Comparison of ENCODE assay signal across 14 cellular contexts in genomic region chr7:27103489-27104226, GRCh38. TPM values are rescaled to one million over a fixed set of nuclear protein-coding genes. Genes with fewer than 3 reads are reported as not detected.
DNase-seq lines count a peak whose midpoint lies in the region; ATAC-seq and TF ChIP-seq lines count a peak whose summit lies in the region.
"Had no signal": no experiment of that assay in that cellular context is flagged by ENCODE, and none has a peak within 500 bp of the region (broad histone marks: within the 10 kb centered on the region; RNA-seq: fewer than 3 reads in every experiment).

No MANE protein-coding gene starts in this region.

- no peaks in the 10 kb centered on the region for H3K9me3 ChIP-seq in right atrium auricular region
- H3K9me3 ChIP-seq in heart right ventricle = no peaks in the 10 kb centered on the region
- no peaks in the 10 kb centered on the region for H3K9me3 ChIP-seq in esophagus (ENCODE audit: control insufficient read depth in 2 of 2, insufficient read depth in 1 of 2, low read depth in 1 of 2, low read length in 1 of 2)
- H3K9me3 ChIP-seq in aorta (ENCODE audit: control insufficient read depth, low read length) = no peaks in the 10 kb centered on the region
- H3K9me3 ChIP-seq: A549 had no signal

- ATAC-seq in heart right ventricle (no peak), aorta (ENCODE audit: low FRiP score) (no peak), GM18861 (IDR thresholded peaks at IDR 0.05; ENCODE audit: unreplicated experiment) (no peak)
- no peak for ATAC-seq in activated naive CD8-positive, alpha-beta T cell treated with anti-CD3 and anti-CD28 coated beads, Interleukin-2, amount 50 U/mL, for 24 hours
- no peak for ATAC-seq in activated CD8-positive, alpha-beta T cell treated with anti-CD3 and anti-CD28 coated beads, Interleukin-2, amount 10 ng/mL, durations not matched to agents 7 days and 5 days
- ATAC-seq: A549 had no signal

- POLR2A ChIA-PET in activated CD8-positive, alpha-beta T cell treated with anti-CD3 and anti-CD28 coated beads, Interleukin-2, amount 10 ng/mL, durations not matched to agents 7 days and 5 days (lab: Charles Lee) = no interaction called here

- peaks cover 56% of the 10 kb centered on the region for H3K36me3 Mint-ChIP-seq in nephron progenitor cell (ENCODE audit: low read depth)
- peaks cover 6% of the 10 kb centered on the region for H3K36me3 Mint-ChIP-seq in activated naive CD8-positive, alpha-beta T cell treated with anti-CD3 and anti-CD28 coated beads, Interleukin-2, amount 50 U/mL, for 24 hours (ENCODE audit: low read depth)
- peaks cover 6% of the 10 kb centered on the region for H3K36me3 Mint-ChIP-seq in activated CD8-positive, alpha-beta T cell treated with anti-CD3 and anti-CD28 coated beads, Interleukin-2, amount 10 ng/mL, durations not matched to agents 7 days and 5 days (ENCODE audit: low read depth)

- no peak for TF ChIP-seq CTCF in right atrium auricular region (IDR thresholded peaks at IDR 0.05)
- TF ChIP-seq CTCF in heart right ventricle (IDR thresholded peaks at IDR 0.05) = no peak
- no peak for TF ChIP-seq CTCF in nephron progenitor cell (IDR thresholded peaks at IDR 0.05)

- DNase-seq in right atrium auricular region (ENCODE audit: low spot score) (no peak), heart right ventricle (no peak), nephron progenitor cell (peak; percentile 65), aorta (peak in 1 of 2 donors; percentile 50)
- no peak for DNase-seq in activated naive CD8-positive, alpha-beta T cell treated with anti-CD3 and anti-CD28 coated beads, Interleukin-2, amount 50 U/mL, for 24 hours
- DNase-seq in activated CD8-positive, alpha-beta T cell treated with anti-CD3 and anti-CD28 coated beads, Interleukin-2, amount 10 ng/mL, durations not matched to agents 7 days and 5 days = no peak
- DNase-seq: activated CD4-positive, CD25-positive, alpha-beta regulatory T cell; activated naive CD4-positive, alpha-beta T cell treated with Interleukin-2 at 50 U/mL for 16 hours; NCI-H2029 had no signal

- H3K4me1 ChIP-seq in right atrium auricular region (peaks cover 0 to 29% of the 10 kb centered on the region in 2 donors), heart right ventricle (peaks cover 0 to 56% (median 12%) of the 10 kb centered on the region in 9 donors), esophagus (ENCODE audit: control insufficient read depth in 2 of 2, insufficient read depth in 2 of 2, low read length in 1 of 2) (peaks cover 0 to 2% of the 10 kb centered on the region in 2 donors), aorta (ENCODE audit: control insufficient read depth in 1 of 2, insufficient read depth in 2 of 2, low read length in 2 of 2) (no peaks in the 10 kb centered on the region)
- H3K4me1 ChIP-seq: A549 had no signal

- peak overlapping the region; percentile 100 for H3K27ac Mint-ChIP-seq in nephron progenitor cell
- no peak overlapping the region for H3K27ac Mint-ChIP-seq in activated naive CD8-positive, alpha-beta T cell treated with anti-CD3 and anti-CD28 coated beads, Interleukin-2, amount 50 U/mL, for 24 hours
- no peak overlapping the region for H3K27ac Mint-ChIP-seq in activated CD8-positive, alpha-beta T cell treated with anti-CD3 and anti-CD28 coated beads, Interleukin-2, amount 10 ng/mL, durations not matched to agents 7 days and 5 days

- 6 to 9% methylated on average over 35 of the region's 35 CpGs for WGBS in heart right ventricle, 2 donors
- WGBS in esophagus, 2 donors = 14 to 19% methylated on average over 35 of the region's 35 CpGs
- WGBS in aorta, 2 donors = 10 to 13% methylated on average over 35 of the region's 35 CpGs

- no peaks in the 10 kb centered on the region for H3K9me3 Mint-ChIP-seq in nephron progenitor cell
- H3K9me3 Mint-ChIP-seq in activated naive CD8-positive, alpha-beta T cell treated with anti-CD3 and anti-CD28 coated beads, Interleukin-2, amount 50 U/mL, for 24 hours = no peaks in the 10 kb centered on the region
- H3K9me3 Mint-ChIP-seq in activated CD8-positive, alpha-beta T cell treated with anti-CD3 and anti-CD28 coated beads, Interleukin-2, amount 10 ng/mL, durations not matched to agents 7 days and 5 days (ENCODE audit: insufficient read depth) = no peaks in the 10 kb centered on the region

- peak overlapping the region; percentile 19 to 32 for H3K4me3 ChIP-seq in right atrium auricular region
- peak overlapping the region in 5 of 10 donors; percentile 8 to 40 (median 22) for H3K4me3 ChIP-seq in heart right ventricle
- H3K4me3 ChIP-seq in esophagus (ENCODE audit: low read depth in 1 of 2, low read length in 2 of 2) = peak overlapping the region; percentile 34 to 75
- H3K4me3 ChIP-seq in aorta (ENCODE audit: low read length in 2 of 2) = peak overlapping the region; percentile 24 to 78
- H3K4me3 ChIP-seq: A549, lung had no signal

- H3K4me1 Mint-ChIP-seq in nephron progenitor cell = peaks cover 89% of the 10 kb centered on the region
- H3K4me1 Mint-ChIP-seq in activated naive CD8-positive, alpha-beta T cell treated with anti-CD3 and anti-CD28 coated beads, Interleukin-2, amount 50 U/mL, for 24 hours = peaks cover 12% of the 10 kb centered on the region
- peaks cover 8% of the 10 kb centered on the region for H3K4me1 Mint-ChIP-seq in activated CD8-positive, alpha-beta T cell treated with anti-CD3 and anti-CD28 coated beads, Interleukin-2, amount 10 ng/mL, durations not matched to agents 7 days and 5 days (ENCODE audit: low read depth)

- peak overlapping the region; percentile 39 to 55 for H3K27ac ChIP-seq in right atrium auricular region
- H3K27ac ChIP-seq in heart right ventricle = peak overlapping the region in 3 of 10 donors; percentile 31 to 64 (median 60)
- H3K27ac ChIP-seq in esophagus (ENCODE audit: low read depth in 2 of 2, low read length in 1 of 2) = peak overlapping the region; percentile 92 to 93
- peak overlapping the region; percentile 87 to 100 for H3K27ac ChIP-seq in aorta (ENCODE audit: low read depth in 1 of 2, low read length in 2 of 2)
- H3K27ac ChIP-seq: A549, epithelial cell of prostate had no signal

- H3K36me3 ChIP-seq in right atrium auricular region (no peaks in the 10 kb centered on the region), heart right ventricle (no peaks in the 10 kb centered on the region), esophagus (ENCODE audit: control insufficient read depth in 2 of 2, insufficient read depth in 2 of 2, low read length in 1 of 2) (no peaks in the 10 kb centered on the region), aorta (ENCODE audit: control insufficient read depth in 1 of 2, insufficient read depth in 2 of 2, low read length in 1 of 2) (no peaks in the 10 kb centered on the region)

- intact Hi-C loops in heart right ventricle (cut with DNase I) = no loop called here
- intact Hi-C loops in aorta (cut with DNase I) = loop anchor here in 1 of 2 donors (5.0 kb wide), 1 partner anchor 241 kb away; the partner anchor contains the start of gene SKAP2

- H3K27me3 ChIP-seq in right atrium auricular region = peaks cover 22 to 67% of the 10 kb centered on the region in 2 donors
- H3K27me3 ChIP-seq in heart right ventricle = peaks cover 33 to 100% (median 100%) of the 10 kb centered on the region in 7 donors
- H3K27me3 ChIP-seq in esophagus (ENCODE audit: control insufficient read depth in 1 of 2, insufficient read depth in 2 of 2, low read length in 2 of 2) = no peaks in the 10 kb centered on the region
- H3K27me3 ChIP-seq in aorta (ENCODE audit: control insufficient read depth in 1 of 2, insufficient read depth in 2 of 2, low read length in 1 of 2) = no peaks in the 10 kb centered on the region

- H3K27me3 Mint-ChIP-seq in nephron progenitor cell (ENCODE audit: low read depth, poor library complexity) = no peaks in the 10 kb centered on the region
- peaks cover 62% of the 10 kb centered on the region for H3K27me3 Mint-ChIP-seq in activated naive CD8-positive, alpha-beta T cell treated with anti-CD3 and anti-CD28 coated beads, Interleukin-2, amount 50 U/mL, for 24 hours
- peaks cover 57% of the 10 kb centered on the region for H3K27me3 Mint-ChIP-seq in activated CD8-positive, alpha-beta T cell treated with anti-CD3 and anti-CD28 coated beads, Interleukin-2, amount 10 ng/mL, durations not matched to agents 7 days and 5 days (ENCODE audit: low read depth)

- H3K4me3 Mint-ChIP-seq in nephron progenitor cell = peak overlapping the region; percentile 99
- H3K4me3 Mint-ChIP-seq in activated naive CD8-positive, alpha-beta T cell treated with anti-CD3 and anti-CD28 coated beads, Interleukin-2, amount 50 U/mL, for 24 hours = no peak overlapping the region
- H3K4me3 Mint-ChIP-seq in activated CD8-positive, alpha-beta T cell treated with anti-CD3 and anti-CD28 coated beads, Interleukin-2, amount 10 ng/mL, durations not matched to agents 7 days and 5 days = no peak overlapping the region

- CTCF ChIA-PET in activated CD8-positive, alpha-beta T cell treated with anti-CD3 and anti-CD28 coated beads, Interleukin-2, amount 10 ng/mL, durations not matched to agents 7 days and 5 days (lab: Charles Lee) = no interaction called here

RNA-seq across cellular contexts. Expression of gene HOXA2, which starts 1.2 kb away (rescaled TPM):
- total RNA-seq in right atrium auricular region (under 1 TPM; 0.16 to 0.33 TPM), heart right ventricle (under 1 TPM in 2 of 10 donors, not detected in 8; 0.15 to 0.23 TPM), aorta (1 to 10 TPM; 1.6 to 4.7 TPM)
- polyA plus RNA-seq in heart right ventricle (under 1 TPM; 0.10 to 0.22 TPM), esophagus (1 to 10 TPM; 1.8 to 2.3 TPM), aorta (1 to 10 TPM; 2.3 to 3.6 TPM)
- total RNA-seq in activated CD8-positive, alpha-beta T cell treated with anti-CD3 and anti-CD28 coated beads, Interleukin-2, amount 10 ng/mL, durations not matched to agents 7 days and 5 days = not detected

RNA-seq across cellular contexts. Expression of gene HOXA1, which starts 7.9 kb away (rescaled TPM):
- under 1 TPM in 1 of 2 donors, not detected in 1; 0.20 TPM for total RNA-seq in right atrium auricular region
- total RNA-seq in heart right ventricle = under 1 TPM in 2 of 10 donors, not detected in 8; 0.15 to 0.37 TPM
- under 1 TPM in 1 of 2 donors, not detected in 1; 0.07 TPM for polyA plus RNA-seq in heart right ventricle
- polyA plus RNA-seq in esophagus = 1 to 10 TPM; 1.5 to 2.1 TPM
- 1 to 10 TPM; 1.3 to 1.6 TPM for total RNA-seq in aorta
- under 1 TPM; 0.59 to 0.88 TPM for polyA plus RNA-seq in aorta
- total RNA-seq in activated CD8-positive, alpha-beta T cell treated with anti-CD3 and anti-CD28 coated beads, Interleukin-2, amount 10 ng/mL, durations not matched to agents 7 days and 5 days = under 1 TPM; 0.89 to 0.92 TPM

RNA-seq across cellular contexts. Expression of gene HOXA4, which starts 26.9 kb away (rescaled TPM):
- total RNA-seq in right atrium auricular region (1 to 10 TPM in 1 of 2 donors, under 1 TPM in 1; 0.59 to 1.2 TPM), heart right ventricle (1 to 10 TPM in 1 of 10 donors, under 1 TPM in 5, not detected in 4; 0.20 to 1.1 (median 0.48) TPM), aorta (10 to 100 TPM in 1 of 2 donors, 1 to 10 TPM in 1; 5.6 to 11.6 TPM)
- polyA plus RNA-seq in heart right ventricle (1 to 10 TPM in 1 of 2 donors, under 1 TPM in 1; 0.59 to 1.2 TPM), esophagus (1 to 10 TPM; 7.6 to 8.6 TPM), aorta (10 to 100 TPM in 1 of 2 donors, 1 to 10 TPM in 1; 2.6 to 10.1 TPM)
- not detected for total RNA-seq in activated CD8-positive, alpha-beta T cell treated with anti-CD3 and anti-CD28 coated beads, Interleukin-2, amount 10 ng/mL, durations not matched to agents 7 days and 5 days

RNA-seq across cellular contexts. Expression of gene HOXA5, which starts 39.8 kb away (rescaled TPM):
- total RNA-seq in right atrium auricular region = under 1 TPM; 0.24 to 0.96 TPM
- total RNA-seq in heart right ventricle = under 1 TPM in 3 of 10 donors, not detected in 7; 0.21 to 0.95 (median 0.28) TPM
- under 1 TPM in 1 of 2 donors, not detected in 1; 0.09 TPM for polyA plus RNA-seq in heart right ventricle
- polyA plus RNA-seq in esophagus = 1 to 10 TPM; 1.7 to 3.5 TPM
- 10 to 100 TPM in 1 of 2 donors, 1 to 10 TPM in 1; 8.0 to 11.8 TPM for total RNA-seq in aorta
- 1 to 10 TPM; 1.6 to 2.7 TPM for polyA plus RNA-seq in aorta
- total RNA-seq in activated CD8-positive, alpha-beta T cell treated with anti-CD3 and anti-CD28 coated beads, Interleukin-2, amount 10 ng/mL, durations not matched to agents 7 days and 5 days = not detected

RNA-seq across cellular contexts. Expression of gene HOXA6, which starts 43.9 kb away (rescaled TPM):
- total RNA-seq in right atrium auricular region (not detected), heart right ventricle (not detected), aorta (1 to 10 TPM; 6.3 to 7.6 TPM)
- polyA plus RNA-seq in heart right ventricle (not detected), esophagus (under 1 TPM; 0.19 to 0.69 TPM), aorta (under 1 TPM in 1 of 2 donors, not detected in 1; 0.97 TPM)
- not detected for total RNA-seq in activated CD8-positive, alpha-beta T cell treated with anti-CD3 and anti-CD28 coated beads, Interleukin-2, amount 10 ng/mL, durations not matched to agents 7 days and 5 days
